Comparison of ENCODE assay signal across 21 cellular contexts in the genomic region with DNA sequence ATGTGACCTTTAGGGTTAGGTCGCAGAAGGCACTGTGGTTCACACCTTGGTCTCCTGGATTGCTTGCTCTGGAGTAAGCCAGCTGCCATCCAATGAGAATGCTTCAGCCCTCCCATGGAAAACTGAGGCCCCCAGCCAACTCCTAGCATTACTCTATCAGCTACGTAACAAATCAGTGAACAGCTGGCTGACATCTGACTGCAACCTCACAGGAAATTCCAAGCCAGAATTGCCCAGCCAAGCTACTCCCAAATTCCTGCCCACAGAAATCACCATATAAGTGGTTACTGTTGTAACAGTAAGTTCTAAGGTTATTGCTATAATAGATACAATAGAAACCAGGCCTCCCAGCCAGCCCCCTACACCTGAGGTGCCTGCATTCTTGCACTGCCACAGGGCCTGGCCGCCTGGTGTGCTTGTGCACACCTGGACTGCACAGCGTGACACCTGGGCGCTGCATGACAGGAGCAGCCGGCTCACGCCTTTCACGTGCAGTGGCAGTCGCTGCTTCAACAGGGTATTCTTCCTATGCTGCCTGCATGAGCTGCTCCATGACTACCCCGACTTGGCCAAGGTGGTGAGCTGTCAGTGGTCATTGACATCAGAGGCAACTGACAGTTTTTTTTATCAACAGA.
DNase-seq lines count a peak whose midpoint lies in the region; ATAC-seq, FAIRE-seq and TF ChIP-seq lines count a peak whose summit lies in the region.
"Had no signal": no experiment of that assay in that cellular context is flagged by ENCODE, and none has a peak within 500 bp of the region (broad histone marks: within the 10 kb centered on the region; RNA-seq: fewer than 3 reads in every experiment).

No MANE protein-coding gene starts in this region.

- no peak overlapping the region for H2AFZ ChIP-seq in hepatocyte
- H2AFZ ChIP-seq: GM23338 had no signal

- H3K27me3 ChIP-seq in hepatocyte (no peaks in the 10 kb centered on the region), small intestine (ENCODE audit: control insufficient read depth in 2 of 2, insufficient read depth in 2 of 2, low read length in 2 of 2) (no peaks in the 10 kb centered on the region)

- WGBS in hepatocyte (ENCODE audit: low lambda C conversion rate, missing lambda C conversion rate) = 91% methylated on average over 10 of the region's 10 CpGs
- 92 to 97% (median 93%) methylated on average over 10 of the region's 10 CpGs for WGBS in small intestine, 3 donors

- H3K27ac ChIP-seq in hepatocyte = peak overlapping the region; percentile 20
- H3K27ac ChIP-seq in small intestine (ENCODE audit: low read depth in 1 of 2, low read length in 1 of 2) = no peak overlapping the region

- H3K4me1 ChIP-seq in hepatocyte (ENCODE audit: insufficient read depth) = no peaks in the 10 kb centered on the region
- H3K4me1 ChIP-seq in small intestine (ENCODE audit: control insufficient read depth in 2 of 2, insufficient read depth in 1 of 2, low read depth in 1 of 2, low read length in 1 of 2) = no peaks in the 10 kb centered on the region

- no peaks in the 10 kb centered on the region for H4K20me1 ChIP-seq in hepatocyte (ENCODE audit: insufficient read depth, poor library complexity, severe bottlenecking)

- no peak for FAIRE-seq in small intestine (lab: Jason Lieb, UNC)
- FAIRE-seq: endothelial cell of umbilical vein had no signal

- no peak overlapping the region for H3K4me3 ChIP-seq in AG04449 (ENCODE audit: low read depth, low read length)
- no peak overlapping the region for H3K4me3 ChIP-seq in HFF-Myc (replicated peaks; ENCODE audit: low read depth, low read length)
- no peak overlapping the region for H3K4me3 ChIP-seq in astrocyte of the spinal cord (ENCODE audit: low read depth, low read length)
- H3K4me3 ChIP-seq in hepatocyte = no peak overlapping the region
- no peak overlapping the region for H3K4me3 ChIP-seq in small intestine (ENCODE audit: low read depth in 1 of 2, low read length in 2 of 2)
- H3K4me3 ChIP-seq: GM23338, lung had no signal

- H3K36me3 ChIP-seq in hepatocyte (replicated peaks; ENCODE audit: insufficient read depth, low read depth) (no peaks in the 10 kb centered on the region), small intestine (ENCODE audit: control insufficient read depth in 2 of 2, insufficient read depth in 2 of 2, low read length in 2 of 2) (no peaks in the 10 kb centered on the region)

- TF ChIP-seq CTCF in AG04449 (IDR thresholded peaks at IDR 0.05; ENCODE audit: insufficient read depth, low read length, missing control alignments) (no peak), HFF-Myc (IDR thresholded peaks at IDR 0.05; ENCODE audit: low read depth, low read length, missing control alignments) (no peak), astrocyte of the spinal cord (IDR thresholded peaks at IDR 0.05; ENCODE audit: low read depth, low read length) (no peak), hepatocyte (IDR thresholded peaks at IDR 0.05; ENCODE audit: poor library complexity) (no peak), GM10266 (IDR thresholded peaks at IDR 0.05; ENCODE audit: control insufficient read depth, insufficient read depth, low read depth, missing control alignments) (no peak)

- in situ Hi-C loops in astrocyte of the spinal cord (cut with HindIII; ENCODE audit: low sequenced_read_pairs) = no loop called here

- H3K4me2 ChIP-seq in hepatocyte = no peak overlapping the region
- H3K4me2 ChIP-seq: GM23338 had no signal

- DNase-seq in AG04449 (ENCODE audit: low read depth, low spot score) (peak; percentile 41), HFF-Myc (ENCODE audit: extremely low read depth, low read depth) (peak; percentile 71), astrocyte of the spinal cord (ENCODE audit: low read depth, low spot score) (peak; percentile 74), hepatocyte (ENCODE audit: low spot score) (no peak), GM10266 (ENCODE audit: extremely low spot score) (no peak), small intestine (no peak), superior temporal gyrus (ENCODE audit: extremely low spot score) (no peak)
- DNase-seq: activated CD4-positive, alpha-beta T cell treated with anti-CD3 and anti-CD28 coated beads, Interleukin-2, amount 50 U/mL, for 1 hour; activated naive CD8-positive, alpha-beta T cell treated with anti-CD3 and anti-CD28 coated beads, Interleukin-2, amount 10 ng/mL, durations not matched to agents 7 days and 5 days; activated T-cell treated with anti-CD3 and anti-CD28 coated beads, Interleukin-2, amount 50 U/mL, for 24 hours; Calu3; NCI-H1092 treated with DMSO at 0.1 percent for 48 hours; NCI-H2171; SIG-M5; stimulated activated CD4-positive, alpha-beta T cell treated with anti-CD3 and anti-CD28 coated beads, Interleukin-2, amount 100 ng/mL, for 24 hours; T1000 had no signal

- no peak for ATAC-seq in GM18867 (IDR thresholded peaks at IDR 0.05; ENCODE audit: unreplicated experiment)
- ATAC-seq: GM23338, right cardiac atrium had no signal

- H3K9me3 ChIP-seq in hepatocyte (ENCODE audit: low read depth) (no peaks in the 10 kb centered on the region), small intestine (ENCODE audit: control insufficient read depth, low read depth) (no peaks in the 10 kb centered on the region)

- CTCF ChIA-PET in AG04449 (lab: Yijun Ruan, JAX) = interaction anchor here (1.5 kb wide), 1 partner anchor 423 kb away, joined by 4 read pairs; no protein-coding TSS in a partner anchor

- H3K9me2 ChIP-seq in hepatocyte (replicated peaks; ENCODE audit: insufficient read depth) = no peaks in the 10 kb centered on the region

- POLR2A ChIA-PET in AG04449 (lab: Yijun Ruan, JAX) = no interaction called here

- H3K79me2 ChIP-seq in hepatocyte = no peaks in the 10 kb centered on the region

Comparison
In these comparisons a context has a peak if more than half of its experiments do, and no peak if none do; other contexts are left out.
1. DNase-seq: peak in AG04449 (single experiment), HFF-Myc (single experiment) and astrocyte of the spinal cord (single experiment); none in hepatocyte (single experiment), GM10266 (single experiment), small intestine (single experiment) and superior temporal gyrus (single experiment).